Comparison of ENCODE assay signal across 12 cellular contexts in the genomic region with DNA sequence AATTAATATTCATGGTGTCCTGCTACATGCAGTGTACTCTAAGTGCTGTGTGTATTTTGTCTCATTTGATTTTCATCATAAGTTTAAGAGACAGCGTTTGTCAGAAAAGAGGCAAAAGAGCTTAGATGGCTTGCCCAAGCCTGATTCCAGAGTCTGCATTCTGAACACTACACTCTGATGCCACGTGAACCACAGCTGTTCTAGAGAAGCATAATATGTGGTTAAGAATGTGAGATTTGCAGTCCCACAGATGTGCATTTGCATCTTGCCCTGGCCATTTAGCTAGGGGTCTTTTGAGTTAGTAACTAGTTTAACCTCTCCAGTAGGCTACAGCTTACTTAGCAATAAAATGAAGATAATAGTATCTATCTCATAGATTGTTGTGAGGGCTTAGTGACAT. TPM values are rescaled to one million over a fixed set of nuclear protein-coding genes. Genes with fewer than 3 reads are reported as not detected.
DNase-seq lines count a peak whose midpoint lies in the region; ATAC-seq, FAIRE-seq and TF ChIP-seq lines count a peak whose summit lies in the region.
"Had no signal": no experiment of that assay in that cellular context is flagged by ENCODE, and none has a peak within 500 bp of the region (broad histone marks: within the 10 kb centered on the region; RNA-seq: fewer than 3 reads in every experiment).

No MANE protein-coding gene starts in this region.

- WGBS in GM12878 (ENCODE audit: insufficient coverage, insufficient replicate concordance, low lambda C conversion rate, missing lambda C conversion rate): 45% methylated on average over 2 of the region's 2 CpGs

- no peaks in the 10 kb centered on the region for H3K79me2 ChIP-seq in GM12878 (ENCODE audit: control insufficient read depth, insufficient read depth, low read length)

- no peak for TF ChIP-seq RAD21 in GM12878 (IDR thresholded peaks at IDR 0.05; ENCODE audit: insufficient read depth, low read depth, low read length)

- no peak overlapping the region for H3K27ac ChIP-seq in GM12878 (ENCODE audit: control insufficient read depth, insufficient read depth)

- peaks cover 5% of the 10 kb centered on the region for H3K27me3 Mint-ChIP-seq in progenitor cell of endocrine pancreas
- no peaks in the 10 kb centered on the region for H3K27me3 Mint-ChIP-seq in endothelial cell (ENCODE audit: unreplicated experiment)

- no peaks in the 10 kb centered on the region for H3K9me3 ChIP-seq in GM12878 (replicated peaks; ENCODE audit: control insufficient read depth, insufficient read depth, low read length)
- H3K9me3 ChIP-seq: MG63 had no signal

- FAIRE-seq in GM12878 (lab: Jason Lieb, UNC) (no peak), H54 (lab: Jason Lieb, UNC) (no peak)

- no peak overlapping the region for H2AFZ ChIP-seq in GM12878 (ENCODE audit: control insufficient read depth, low read depth, low read length)

- BruUV-seq in GM12878 (replicated peaks; lab: Mats Ljungman, UMichigan): no TSS peak

- CTCF ChIA-PET in GM12878 (lab: Yijun Ruan, JAX): interaction anchor here (1.2 to 3.8 kb wide), 5 partner anchors 9 to 142 kb away, joined by 3 to 24 read pairs (median 10); a partner anchor contains a TSS

- H3K4me2 ChIP-seq in GM12878 (ENCODE audit: control insufficient read depth, insufficient read depth): no peak overlapping the region

- no peaks in the 10 kb centered on the region for H3K36me3 Mint-ChIP-seq in progenitor cell of endocrine pancreas (ENCODE audit: insufficient read depth)
- no peaks in the 10 kb centered on the region for H3K36me3 Mint-ChIP-seq in endothelial cell (ENCODE audit: low read depth, unreplicated experiment)
- H3K36me3 Mint-ChIP-seq: T-cell had no signal

- SMC1A ChIA-PET in GM12878 (lab: Charles Lee; ENCODE audit: uncharacterized antibody, unreplicated experiment): interaction anchor here (0.8 to 5.8 kb wide), 10 partner anchors 10 to 114 kb away, joined by 3 to 26 read pairs (median 4); a partner anchor contains a TSS

- DNase-seq in ELR (ENCODE audit: low read depth) (peak; percentile 42), GM12878 (ENCODE audit: low read depth, low spot score) (no peak), progenitor cell of endocrine pancreas (ENCODE audit: low spot score, unreplicated experiment) (no peak), endothelial cell (ENCODE audit: low spot score) (no peak), H54 (ENCODE audit: insufficient read length, low spot score) (no peak)
- DNase-seq: hippocampal formation, mesenchymal stem cell, MG63, T-cell had no signal

- no peak overlapping the region for H3K9ac ChIP-seq in GM12878 (ENCODE audit: control insufficient read depth, insufficient read depth, low read length)

- H3K4me1 Mint-ChIP-seq in progenitor cell of endocrine pancreas (ENCODE audit: low read depth): peaks cover 17% of the 10 kb centered on the region
- peaks cover 15% of the 10 kb centered on the region for H3K4me1 Mint-ChIP-seq in endothelial cell (ENCODE audit: unreplicated experiment)

- H4K20me1 ChIP-seq in GM12878 (ENCODE audit: control insufficient read depth, insufficient read depth): no peaks in the 10 kb centered on the region

- no peaks in the 10 kb centered on the region for H3K9me3 Mint-ChIP-seq in progenitor cell of endocrine pancreas (ENCODE audit: low read depth)
- no peaks in the 10 kb centered on the region for H3K9me3 Mint-ChIP-seq in endothelial cell (ENCODE audit: unreplicated experiment)
- H3K9me3 Mint-ChIP-seq: T-cell had no signal

- TF ChIP-seq CTCF in GM12878 (IDR thresholded peaks at IDR 0.05 in 2 of 3, conservative IDR thresholded peaks at IDR 0.05 in 1 of 3; ENCODE audit: control insufficient read depth in 2 of 3, extremely low read depth in 1 of 3, insufficient read depth in 1 of 3, low read depth in 3 of 3, low read length in 3 of 3): no peak
- TF ChIP-seq CTCF in progenitor cell of endocrine pancreas (IDR thresholded peaks at IDR 0.05; ENCODE audit: unreplicated experiment): no peak
- no peak for TF ChIP-seq CTCF in endothelial cell (IDR thresholded peaks at IDR 0.05; ENCODE audit: unreplicated experiment)

- in situ Hi-C loops in GM12878 (cut with MboI): no loop called here

- H3K36me3 ChIP-seq in GM12878 (ENCODE audit: control insufficient read depth in 2 of 2, insufficient read depth in 2 of 2, low read length in 1 of 2): no peaks in the 10 kb centered on the region
- H3K36me3 ChIP-seq: MG63 had no signal

- intact Hi-C loops in GM12878 (cut with micrococcal nuclease; ENCODE audit: unreplicated experiment): no loop called here

- RAD21 ChIA-PET in GM12878 (lab: Charles Lee; ENCODE audit: unreplicated experiment): interaction anchor here (1.5 to 4.7 kb wide), 4 partner anchors 9 to 114 kb away, joined by 3 to 16 read pairs (median 10); a partner anchor contains a TSS

- H3K4me3 ChIP-seq in GM12878: no peak overlapping the region
- H3K4me3 ChIP-seq: MG63 had no signal

- H3K4me3 Mint-ChIP-seq in progenitor cell of endocrine pancreas (ENCODE audit: low read depth) (no peak overlapping the region), endothelial cell (ENCODE audit: unreplicated experiment) (no peak overlapping the region)

- no peak overlapping the region for H3K27ac Mint-ChIP-seq in progenitor cell of endocrine pancreas
- H3K27ac Mint-ChIP-seq in endothelial cell (ENCODE audit: unreplicated experiment): no peak overlapping the region

- H3K4me1 ChIP-seq in GM12878 (ENCODE audit: control insufficient read depth, insufficient read depth, low read length): no peaks in the 10 kb centered on the region

- POLR2A ChIA-PET in GM12878 (lab: Charles Lee): interaction anchor here (0.5 to 1.6 kb wide), 3 partner anchors 9 to 70 kb away, joined by 3 to 11 read pairs (median 3); a partner anchor contains a TSS

- TF ChIP-seq POLR2A in GM12878 (IDR thresholded peaks at IDR 0.05; ENCODE audit: low read depth, low read length): no peak
- no peak for TF ChIP-seq POLR2A in H54 (IDR thresholded peaks at IDR 0.05; ENCODE audit: low read depth, low read length)

- H3K27me3 ChIP-seq in GM12878 (replicated peaks in 1 of 2; ENCODE audit: control insufficient read depth in 2 of 2, insufficient read depth in 2 of 2, low read length in 1 of 2): no peaks in the 10 kb centered on the region
- H3K27me3 ChIP-seq: MG63 had no signal

- no peak for TF ChIP-seq EP300 in GM12878 (IDR thresholded peaks at IDR 0.05; ENCODE audit: borderline replicate concordance in 1 of 2, control insufficient read depth in 1 of 2, low read depth in 2 of 2, low read length in 2 of 2)

- ATAC-seq in GM21381 (IDR thresholded peaks at IDR 0.05; ENCODE audit: unreplicated experiment): peak; percentile 84
- ATAC-seq in HG03159 (IDR thresholded peaks at IDR 0.05; ENCODE audit: unreplicated experiment): peak; percentile 69
- ATAC-seq in GM12878: peak; percentile 70
- ATAC-seq in HG03378 (IDR thresholded peaks at IDR 0.05; ENCODE audit: unreplicated experiment): no peak
- ATAC-seq: T-cell had no signal

TF ChIP-seq in GM12878, 131 proteins besides CTCF, POLR2A, EP300 and RAD21:
- TF ChIP-seq BHLHE40 (IDR thresholded peaks at IDR 0.05; ENCODE audit: borderline replicate concordance in 1 of 2, low read depth in 2 of 2, low read length in 1 of 2): peak in 1 of 2 experiments; percentile 35; a peak in 1 of 4 replicates
- no peak for TF ChIP-seq POU2F2 (IDR thresholded peaks at IDR 0.05; ENCODE audit: borderline replicate concordance, low read depth, low read length)
- TF ChIP-seq MYC (IDR thresholded peaks at IDR 0.05; ENCODE audit: insufficient read depth, insufficient read length, insufficient replicate concordance, low read length, severe bottlenecking): no peak
- TF ChIP-seq NBN (IDR thresholded peaks at IDR 0.05): no peak
TF ChIP-seq in GM12878: peak in this region for 1.

RNA-seq across cellular contexts. Expression of a gene that starts 9.2 kb away (rescaled TPM):
- 18.1 and 22.4 TPM in 2 replicates for total RNA-seq in GM12878 (2013; cell fraction: nucleolus; rRNA removed)
- 18.4 and 19.7 TPM in 2 replicates for total RNA-seq in GM12878 (2014; rRNA removed)
- 13.0 and 14.6 TPM in 2 replicates for total RNA-seq in GM12878 (2014; rRNA removed; fragmentation: Illumina TruSeq; extraction: Trizol)
- 25.7 and 26.1 TPM in 2 replicates for total RNA-seq in GM12878 (2021)
- 14.5 TPM for polyA plus RNA-seq in GM12878 (2011; ENCODE audit: low read depth)
- polyA plus RNA-seq in GM12878 (2011; rRNA removed): 20.6 and 27.8 TPM in 2 replicates
- polyA plus RNA-seq in GM12878 (2011; cell fraction: cytosol; rRNA removed): 24.3 and 24.4 TPM in 2 replicates
- 41.6 and 53.4 TPM in 2 replicates for polyA plus RNA-seq in GM12878 (2011; cell fraction: nucleus; rRNA removed)
- 31.6 and 44.9 TPM in 2 replicates for polyA plus RNA-seq in GM12878 (2012)
- 16.1 and 29.0 TPM in 2 replicates for polyA plus RNA-seq in GM12878 (2014; fragmentation: Illumina TruSeq; extraction: Trizol)
- polyA plus RNA-seq in GM12878 (2014; fragmentation: Nextera tagmentation; extraction: Ambion mirVana): 1 to 10 TPM; 4.7 to 9.3 TPM
- 18.7 and 20.0 TPM in 2 replicates for polyA plus RNA-seq in GM12878 (2014; rRNA removed)
- polyA plus RNA-seq in GM12878 (2016; fragmentation: Nextera tagmentation; extraction: Ambion mirVana): 10 to 100 TPM; 41.2 to 48.9 TPM
- 5.9 and 6.2 TPM in 2 replicates for polyA minus RNA-seq in GM12878 (2011; rRNA and poly(A)+ RNA removed)
- polyA minus RNA-seq in GM12878 (2011; cell fraction: cytosol; rRNA and poly(A)+ RNA removed): 8.7 and 13.5 TPM in 2 replicates
- 29.6 and 39.4 TPM in 2 replicates for polyA minus RNA-seq in GM12878 (2011; cell fraction: nucleus; rRNA and poly(A)+ RNA removed)
- total RNA-seq in progenitor cell of endocrine pancreas: 47.7 and 56.2 TPM in 2 replicates
- 46.5 TPM for total RNA-seq in endothelial cell (ENCODE audit: unreplicated experiment)
